ENCODE assay signal across 8 cellular contexts in the genomic region with DNA sequence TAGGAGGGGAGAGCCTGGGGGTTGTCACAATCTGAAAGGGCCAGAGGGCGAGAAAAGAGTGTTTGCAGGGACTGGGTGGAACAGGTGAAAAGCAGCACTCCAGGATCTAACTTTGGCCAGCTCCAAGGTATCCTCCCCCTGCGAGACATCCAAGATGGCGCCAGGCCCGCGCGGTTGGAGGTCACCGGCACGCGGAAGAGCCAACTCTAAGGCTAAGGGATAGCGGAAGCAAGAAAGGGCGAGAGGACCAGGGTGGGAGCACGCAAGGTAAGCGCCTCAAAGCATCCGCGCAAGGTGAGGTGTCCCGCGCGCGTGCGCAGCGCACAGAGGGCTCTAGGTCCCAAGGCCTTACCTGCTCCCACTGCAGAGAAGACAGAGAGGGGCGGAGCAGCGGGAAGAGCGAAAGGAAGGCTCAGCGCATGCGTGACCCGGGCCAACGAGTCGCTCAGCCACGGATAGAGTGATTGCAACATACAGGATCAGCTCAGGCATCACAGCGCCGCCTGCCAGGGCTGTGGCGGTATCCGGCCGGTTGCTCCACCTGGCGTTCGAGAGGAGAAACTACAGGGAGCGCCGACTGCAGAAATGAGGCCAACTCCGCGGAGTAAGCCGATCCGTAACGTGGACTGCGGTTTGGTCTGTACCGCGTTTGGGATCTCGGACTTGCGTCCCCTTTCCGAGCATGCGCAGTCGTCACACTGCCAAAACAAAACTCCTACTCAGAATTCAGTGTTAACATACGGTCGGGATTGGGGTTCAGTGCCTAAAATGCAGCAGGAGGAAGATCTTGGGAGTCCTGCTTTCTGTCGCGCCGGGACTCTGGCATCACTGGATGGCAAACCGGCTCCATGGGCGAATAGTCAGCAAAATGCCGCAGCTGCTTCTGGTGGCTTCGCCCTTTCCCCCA. TPM values are rescaled to one million over a fixed set of nuclear protein-coding genes. Genes with fewer than 3 reads are reported as not detected.
DNase-seq lines count a peak whose midpoint lies in the region; ATAC-seq, FAIRE-seq and TF ChIP-seq lines count a peak whose summit lies in the region.

A gene (minus strand): TSS at position 383 of the 907 bp plus-strand sequence. CDS start 3,469 bp downstream, outside the sequence.

- H3K79me2 ChIP-seq in trophoblast cell (ENCODE audit: control insufficient read depth, insufficient read depth, low read length, poor library complexity): peaks cover 4% of the 10 kb centered on the region

- peaks cover 26% of the 10 kb centered on the region for H3K4me1 ChIP-seq in adipocyte (ENCODE audit: control insufficient read depth, insufficient read depth, low read length)
- H3K4me1 ChIP-seq in cardiac muscle cell (ENCODE audit: low read depth): peaks cover 3% of the 10 kb centered on the region
- peaks cover 6 to 12% of the 10 kb centered on the region in 2 experiments for H3K4me1 ChIP-seq in trophoblast cell (ENCODE audit: control insufficient read depth in 1 of 2, insufficient read depth in 2 of 2, low read length in 2 of 2)
- H3K4me1 ChIP-seq in transverse colon: peaks cover 10 to 33% (median 18%) of the 10 kb centered on the region in 4 donors

- H3K27me3 ChIP-seq in adipocyte (replicated peaks; ENCODE audit: control insufficient read depth, insufficient read depth, low read length) (no peaks in the 10 kb centered on the region), cardiac muscle cell (no peaks in the 10 kb centered on the region), trophoblast cell (ENCODE audit: insufficient read depth, low read length) (no peaks in the 10 kb centered on the region), transverse colon (peaks cover 6% of the 10 kb centered on the region)

- no CpG with 5 or more reads among the region's 61 CpGs for WGBS in trophoblast cell (ENCODE audit: extremely low coverage, insufficient coverage, insufficient read length)
- 0 to 1% methylated on average over 1 to 61 of the region's 61 CpGs for WGBS in transverse colon (ENCODE audit: low coverage in 1 of 2), 2 donors

- H3K4ac ChIP-seq in trophoblast cell (ENCODE audit: low read depth, low read length): peak within 1 kb of the TSS; percentile 69

- H2BK5ac ChIP-seq in trophoblast cell (ENCODE audit: low read depth, low read length, poor library complexity): no peak within 1 kb of the TSS

- no peak within 1 kb of the TSS for H3K23ac ChIP-seq in trophoblast cell (ENCODE audit: low read length)

- peak; percentile 97 for ATAC-seq in HG02840 (IDR thresholded peaks at IDR 0.05; ENCODE audit: low FRiP score, unreplicated experiment)

- in situ Hi-C loops in transverse colon (cut with MboI; ENCODE audit: low pct_ligation_motif_present in 1 of 4, low pct_unique_long_range_greater_than_20kb in 1 of 4, low sequenced_read_pairs in 3 of 4): loop anchor here (5.0 to 10.0 kb wide), 3 partner anchors 51 to 134 kb away; a partner anchor contains a TSS

- DNase-seq in GM12891 (ENCODE audit: insufficient read length, low spot score): peak; percentile 86
- DNase-seq in NCI-H1436 (lab: John Stamatoyannopoulos, UW): peak; percentile 97
- peak; percentile 96 for DNase-seq in T follicular helper cell (ENCODE audit: low read depth)
- DNase-seq in adipocyte (ENCODE audit: low read depth): peak; percentile 99
- peak; percentile 99 for DNase-seq in cardiac muscle cell (ENCODE audit: low read depth in 1 of 2, low spot score in 1 of 2)
- DNase-seq in trophoblast cell: peak; percentile 99 to 100
- peak; percentile 98 for DNase-seq in transverse colon

- H2AK5ac ChIP-seq in trophoblast cell (ENCODE audit: low read length): peak within 1 kb of the TSS; percentile 31

- peak within 1 kb of the TSS; percentile 77 for H3K14ac ChIP-seq in trophoblast cell (ENCODE audit: low read length)

- intact Hi-C loops in transverse colon (cut with DNase I; ENCODE audit: low total_unique reads): loop anchor here (5.0 to 10.0 kb wide), 2 partner anchors 51 to 134 kb away; a partner anchor contains a TSS

- H3K18ac ChIP-seq in trophoblast cell (ENCODE audit: low read length): peak within 1 kb of the TSS; percentile 50

- H3K9me3 ChIP-seq in adipocyte (ENCODE audit: control insufficient read depth, low read length): no peaks in the 10 kb centered on the region
- H3K9me3 ChIP-seq in cardiac muscle cell (ENCODE audit: low read depth): no peaks in the 10 kb centered on the region
- no peaks in the 10 kb centered on the region for H3K9me3 ChIP-seq in trophoblast cell (ENCODE audit: insufficient read depth, low read depth, low read length)
- no peaks in the 10 kb centered on the region for H3K9me3 ChIP-seq in transverse colon

- peaks cover 16% of the 10 kb centered on the region for H3K79me1 ChIP-seq in trophoblast cell (ENCODE audit: low read length)

- H3K4me3 ChIP-seq in adipocyte (ENCODE audit: low read length): peak within 1 kb of the TSS; percentile 92
- peak within 1 kb of the TSS; percentile 48 for H3K4me3 ChIP-seq in cardiac muscle cell
- peak within 1 kb of the TSS; percentile 78 for H3K4me3 ChIP-seq in trophoblast cell (ENCODE audit: low read depth, low read length)
- peak within 1 kb of the TSS; percentile 59 to 83 (median 67) for H3K4me3 ChIP-seq in transverse colon

- H3K9ac ChIP-seq in adipocyte (ENCODE audit: low read length) (peak within 1 kb of the TSS; percentile 88), trophoblast cell (ENCODE audit: low read length) (peak within 1 kb of the TSS; percentile 77)

- H3K27ac ChIP-seq in cardiac muscle cell: peak within 1 kb of the TSS; percentile 81
- peak within 1 kb of the TSS; percentile 43 for H3K27ac ChIP-seq in trophoblast cell (ENCODE audit: low read depth, low read length)
- H3K27ac ChIP-seq in transverse colon: peak within 1 kb of the TSS; percentile 85 to 94 (median 90)

- H3K4me2 ChIP-seq in trophoblast cell (ENCODE audit: low read length): peak within 1 kb of the TSS; percentile 74

- H4K12ac ChIP-seq in trophoblast cell (ENCODE audit: low read depth, low read length): peak within 1 kb of the TSS; percentile 76

- H2BK12ac ChIP-seq in trophoblast cell (ENCODE audit: low read length): no peak within 1 kb of the TSS

- no peak for TF ChIP-seq EP300 in transverse colon (IDR thresholded peaks at IDR 0.05; ENCODE audit: low read depth)

- peak within 1 kb of the TSS; percentile 48 for H4K91ac ChIP-seq in trophoblast cell (ENCODE audit: low read depth, low read length)

- H4K8ac ChIP-seq in trophoblast cell (ENCODE audit: low read depth, low read length): peak within 1 kb of the TSS; percentile 97

- TF ChIP-seq CTCF in cardiac muscle cell (IDR thresholded peaks at IDR 0.05; ENCODE audit: low read depth, low read length): peak; percentile 98
- TF ChIP-seq CTCF in transverse colon (IDR thresholded peaks at IDR 0.05): peak; percentile 90 to 100 (median 99)

- peak within 1 kb of the TSS; percentile 76 for H2AFZ ChIP-seq in trophoblast cell (ENCODE audit: insufficient read depth, low read length, poor library complexity)

- peak; percentile 100 for FAIRE-seq in GM12891 (lab: Jason Lieb, UNC)

- H3K36me3 ChIP-seq in adipocyte (ENCODE audit: control insufficient read depth, insufficient read depth, low read length, severe bottlenecking): peaks cover 17% of the 10 kb centered on the region
- H3K36me3 ChIP-seq in cardiac muscle cell: peaks cover 16% of the 10 kb centered on the region
- H3K36me3 ChIP-seq in trophoblast cell (ENCODE audit: control insufficient read depth in 1 of 2, insufficient read depth in 2 of 2, low read length in 2 of 2): peaks cover 5 to 7% of the 10 kb centered on the region in 2 experiments
- H3K36me3 ChIP-seq in transverse colon: peaks cover 0 to 17% (median 7%) of the 10 kb centered on the region in 4 donors

- peak within 1 kb of the TSS; percentile 36 for H2BK120ac ChIP-seq in trophoblast cell (ENCODE audit: insufficient read depth, low read length, poor library complexity)

- TF ChIP-seq POLR2A in GM12891 (IDR thresholded peaks at IDR 0.05; ENCODE audit: low read depth, low read length) (peak; percentile 90), transverse colon (IDR thresholded peaks at IDR 0.05) (peak; percentile 78)

TF ChIP-seq in GM12891, 5 proteins besides CTCF, POLR2A, EP300 and RAD21:
- TF ChIP-seq TAF1 (IDR thresholded peaks at IDR 0.05; ENCODE audit: low read depth, low read length) (peak; percentile 96), SPI1 (IDR thresholded peaks at IDR 0.05; ENCODE audit: low read depth, low read length) (no peak), PAX5 (IDR thresholded peaks at IDR 0.05; ENCODE audit: insufficient read depth, low read length, severe bottlenecking) (no peak), POLR2AphosphoS5 (IDR thresholded peaks at IDR 0.05; ENCODE audit: low read depth, low read length) (peak; percentile 93), POU2F2 (IDR thresholded peaks at IDR 0.05; ENCODE audit: low read depth, low read length) (peak; percentile 44; the same call in 1 of the 2 replicates)

RNA-seq across cellular contexts. Expression of the gene that starts here (rescaled TPM):
- polyA plus RNA-seq in GM12891 (2012; ENCODE audit: low read depth, missing spikeins): 655 TPM
- total RNA-seq in cardiac muscle cell (703 and 923 TPM in 2 replicates), transverse colon (100 to 1,000 TPM; 248 to 394 (median 337) TPM)
- polyA plus RNA-seq in cardiac muscle cell: 703 and 802 TPM in 2 replicates
- 232 and 239 TPM in 2 replicates for polyA plus RNA-seq in trophoblast cell (2013)

Comparison
In these comparisons a context has a peak if more than half of its experiments do, and no peak if none do; other contexts are left out.
1. Peak in every context shown above with its lines: DNase-seq, ATAC-seq, H3K4me3 ChIP-seq and H3K27ac ChIP-seq.